In the genomic region with DNA sequence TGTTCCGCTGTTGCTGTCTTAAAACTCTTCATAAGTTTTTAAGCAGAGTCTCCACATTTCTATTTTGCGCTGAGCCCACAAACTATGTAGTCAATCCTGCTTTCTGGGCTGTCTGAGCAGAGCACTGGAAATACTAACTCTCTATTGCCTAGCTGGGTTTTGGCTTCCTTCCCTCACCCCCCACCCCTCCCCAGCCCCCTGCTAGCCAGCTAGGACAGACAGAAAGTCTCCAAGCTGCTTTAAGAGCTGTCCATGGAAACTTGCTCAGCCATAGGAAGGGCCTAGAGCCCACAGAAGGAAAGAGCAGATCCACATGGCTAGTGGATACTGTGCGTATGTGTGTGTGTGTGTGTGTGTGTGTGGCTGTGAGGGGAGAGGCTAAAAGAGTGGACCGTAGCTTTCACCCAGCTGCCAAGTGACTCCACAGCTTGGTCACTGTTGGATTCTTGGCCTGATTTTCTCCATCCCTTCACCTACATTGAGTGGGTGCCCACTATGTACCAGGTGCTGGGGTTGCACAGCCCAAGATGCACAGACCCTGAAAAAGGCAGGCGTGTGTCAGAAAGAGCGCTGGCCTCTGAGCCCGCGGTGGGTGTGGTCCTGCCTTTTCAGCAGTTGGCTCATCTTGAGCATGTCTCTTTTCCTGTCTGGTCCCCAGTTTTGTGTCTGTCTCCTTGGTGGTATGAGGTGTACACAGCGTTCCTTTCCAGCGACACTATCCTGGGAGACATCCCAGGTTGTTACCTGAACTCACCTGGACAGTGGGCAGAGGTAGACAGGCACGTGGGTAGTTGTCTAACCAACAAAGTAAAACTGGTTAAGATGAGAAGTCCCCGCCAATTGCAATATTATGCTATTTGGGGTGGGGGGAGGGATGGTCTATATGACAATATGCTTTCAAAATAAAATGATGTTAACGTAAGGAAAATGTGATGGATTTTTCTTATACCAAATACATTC, we compare ENCODE assay signal across 30 cellular contexts. TPM values are rescaled to one million over a fixed set of nuclear protein-coding genes. Genes with fewer than 3 reads are reported as not detected.
DNase-seq lines count a peak whose midpoint lies in the region; ATAC-seq and TF ChIP-seq lines count a peak whose summit lies in the region.
"Had no signal": no experiment of that assay in that cellular context is flagged by ENCODE, and none has a peak within 500 bp of the region (broad histone marks: within the 10 kb centered on the region; RNA-seq: fewer than 3 reads in every experiment).

No MANE protein-coding gene starts in this region.

- peak overlapping the region; percentile 63; the same call in 1 of the 2 replicates for H3K4me3 Mint-ChIP-seq in WTC11
- H3K4me3 Mint-ChIP-seq in stimulated activated naive B cell treated with anti-CD40 and anti-IgM and Interleukin-4, amounts not matched to agents 10 μg/mL and 1 μg/mL and 100 μg/mL, for 72 hours, result no peak overlapping the region
- H3K4me3 Mint-ChIP-seq: activated T-cell treated with anti-CD3 and anti-CD28 coated beads, Interleukin-2, amount 50 U/mL, for 4 hours; HFFc6 had no signal

- CTCF ChIA-PET in WTC11 (lab: Charles Lee), result interaction anchor here (0.6 to 0.8 kb wide), 3 partner anchors 72 to 92 kb away, joined by 3 to 5 read pairs (median 4); no protein-coding TSS in a partner anchor

- ATAC-seq in heart left ventricle (peak in 2 of 4 donors; percentile 21), Right ventricle myocardium superior (ENCODE audit: poor library complexity) (no peak), WTC11 (no peak)
- no peak for ATAC-seq in stimulated activated naive B cell treated with anti-CD40 and anti-IgM and Interleukin-4, amounts not matched to agents 10 μg/mL and 1 μg/mL and 100 μg/mL, for 72 hours (replicated peaks)
- ATAC-seq: activated T-cell treated with anti-CD3 and anti-CD28 coated beads, Interleukin-2, amount 50 U/mL, for 4 hours; GM12878; stimulated activated naive CD8-positive, alpha-beta T cell treated with anti-CD3 and anti-CD28 coated beads, Interleukin-15, Interleukin-2, amounts not matched to agents 100 U/mL and 50 U/mL, for 24 hours; T-cell had no signal

- H2BK15ac ChIP-seq in mesenchymal stem cell (ENCODE audit: low read depth, poor library complexity, severe bottlenecking), result no peak overlapping the region

- H3K79me1 ChIP-seq in mesenchymal stem cell (replicated peaks; ENCODE audit: low read length, poor library complexity, severe bottlenecking), result no peaks in the 10 kb centered on the region

- peak overlapping the region in 1 of 2 experiments; percentile 9 for H2BK12ac ChIP-seq in mesenchymal stem cell (ENCODE audit: low read length in 2 of 2)

- no peak overlapping the region for H3K9ac ChIP-seq in mesenchymal stem cell (ENCODE audit: low read length)
- H3K9ac ChIP-seq: BLaER1, KMS-11 had no signal

- peak overlapping the region; percentile 7 for H4K8ac ChIP-seq in mesenchymal stem cell (ENCODE audit: low read length)

- H3K9me3 ChIP-seq in heart left ventricle (no peaks in the 10 kb centered on the region), mesenchymal stem cell (ENCODE audit: control insufficient read depth, low read length) (no peaks in the 10 kb centered on the region)
- H3K9me3 ChIP-seq in effector memory CD4-positive, alpha-beta T cell (ENCODE audit: control insufficient read depth, low read length), result no peaks in the 10 kb centered on the region
- H3K9me3 ChIP-seq: colonic mucosa, Peyer's patch, thoracic aorta had no signal

- POLR2A ChIA-PET in WTC11 (lab: Charles Lee), result no interaction called here

- H4K91ac ChIP-seq in mesenchymal stem cell (ENCODE audit: low read length), result no peak overlapping the region

- H3K36me3 Mint-ChIP-seq in WTC11, result 0 out of 2 replicates have a peak, but pooled peaks cover 2% of the 10 kb centered on the region
- H3K36me3 Mint-ChIP-seq in stimulated activated naive B cell treated with anti-CD40 and anti-IgM and Interleukin-4, amounts not matched to agents 10 μg/mL and 1 μg/mL and 100 μg/mL, for 72 hours, result peaks cover 0 to 8% of the 10 kb centered on the region in 2 donors
- H3K36me3 Mint-ChIP-seq: T-cell had no signal

- no peak overlapping the region for H2BK5ac ChIP-seq in mesenchymal stem cell (ENCODE audit: low read depth, low read length, poor library complexity, severe bottlenecking)

- no peak overlapping the region for H3K18ac ChIP-seq in mesenchymal stem cell (ENCODE audit: low read depth in 1 of 2, low read length in 2 of 2)

- no peak overlapping the region for H3K4me2 ChIP-seq in mesenchymal stem cell (ENCODE audit: low read length, poor library complexity, severe bottlenecking)
- H3K4me2 ChIP-seq: BLaER1, KMS-11 had no signal

- H2AK5ac ChIP-seq in mesenchymal stem cell (ENCODE audit: low read length, severe bottlenecking), result no peak overlapping the region

- TF ChIP-seq POLR2A in heart left ventricle (IDR thresholded peaks at IDR 0.05), result no peak

- peak overlapping the region; percentile 31 to 95 (median 86) for H3K27ac ChIP-seq in heart left ventricle
- no peak overlapping the region for H3K27ac ChIP-seq in mesenchymal stem cell (ENCODE audit: low read length, poor library complexity, severe bottlenecking)
- no peak overlapping the region for H3K27ac ChIP-seq in effector memory CD4-positive, alpha-beta T cell (ENCODE audit: insufficient read depth, low read length, poor library complexity, severe bottlenecking)
- H3K27ac ChIP-seq: BLaER1, colonic mucosa, KMS-11, Peyer's patch, SJSA1, thoracic aorta had no signal

- peaks cover 0 to 48% (median 15%) of the 10 kb centered on the region in 12 donors for H3K4me1 ChIP-seq in heart left ventricle
- H3K4me1 ChIP-seq in mesenchymal stem cell (ENCODE audit: control insufficient read depth, insufficient read depth, low read depth, low read length), result peaks cover 16% of the 10 kb centered on the region
- peaks cover 14% of the 10 kb centered on the region for H3K4me1 ChIP-seq in effector memory CD4-positive, alpha-beta T cell (ENCODE audit: control insufficient read depth, insufficient read depth, low read length, poor library complexity, severe bottlenecking)
- H3K4me1 ChIP-seq: colonic mucosa, SJSA1 had no signal

- 23 to 38% (median 30%) methylated on average over 13 of the region's 13 CpGs for WGBS in heart left ventricle, 4 donors
- WGBS in mesenchymal stem cell, result 32% methylated on average over 12 of the region's 13 CpGs

- H3K36me3 ChIP-seq in heart left ventricle, result no peaks in the 10 kb centered on the region
- no peaks in the 10 kb centered on the region for H3K36me3 ChIP-seq in mesenchymal stem cell (ENCODE audit: control insufficient read depth in 1 of 2, insufficient read depth in 2 of 2, low read depth in 1 of 2, low read length in 2 of 2)
- no peaks in the 10 kb centered on the region for H3K36me3 ChIP-seq in effector memory CD4-positive, alpha-beta T cell (ENCODE audit: control insufficient read depth, insufficient read depth, low read length)
- H3K36me3 ChIP-seq: BLaER1, colonic mucosa, Peyer's patch, SJSA1, thoracic aorta had no signal

- H2AFZ ChIP-seq in mesenchymal stem cell (ENCODE audit: low read depth, low read length), result no peak overlapping the region

- H3K9me3 Mint-ChIP-seq in WTC11, result no peaks in the 10 kb centered on the region
- H3K9me3 Mint-ChIP-seq in stimulated activated naive B cell treated with anti-CD40 and anti-IgM and Interleukin-4, amounts not matched to agents 10 μg/mL and 1 μg/mL and 100 μg/mL, for 72 hours, result no peaks in the 10 kb centered on the region
- H3K9me3 Mint-ChIP-seq: activated T-cell treated with anti-CD3 and anti-CD28 coated beads, Interleukin-2, amount 50 U/mL, for 4 hours; HFFc6; T-cell had no signal

- DNase-seq in heart left ventricle, result peak in 3 of 5 donors; percentile 41 to 56 (median 51)
- DNase-seq in Right ventricle myocardium superior, result no peak
- no peak for DNase-seq in WTC11 (ENCODE audit: low spot score)
- DNase-seq in mesenchymal stem cell, result peak; percentile 89
- no peak for DNase-seq in stimulated activated naive B cell treated with anti-CD40 and anti-IgM and Interleukin-4, amounts not matched to agents 10 μg/mL and 1 μg/mL and 100 μg/mL, for 72 hours
- DNase-seq in effector memory CD4-positive, alpha-beta T cell, result no peak
- DNase-seq in GOT3 (lab: John Stamatoyannopoulos, UW), result no peak
- DNase-seq in NCI-H128 (lab: John Stamatoyannopoulos, UW; ENCODE audit: unreplicated experiment), result no peak
- DNase-seq: activated CD4-positive, alpha-beta T cell treated with anti-CD3 and anti-CD28 coated beads for 1 hour; activated naive CD4-positive, alpha-beta T cell; activated T-cell treated with anti-CD3 and anti-CD28 coated beads, Interleukin-2, amount 50 U/mL, for 4 hours; colonic mucosa; COR-L47; DMS79 treated with DMSO at 0.1 percent for 48 hours; HFFc6; NCI-H1694; NCI-H2171 treated with DMSO at 0.1 percent for 48 hours; NCI-H524; Peyer's patch; stimulated activated CD4-positive, alpha-beta T cell treated with anti-CD3 and anti-CD28 coated beads, Interleukin-12 subunit alpha, Interleukin-12 subunit beta, amount 100 ng/mL, for 4 hours; stimulated activated naive CD8-positive, alpha-beta T cell treated with anti-CD3 and anti-CD28 coated beads, Interleukin-15, Interleukin-2, amounts not matched to agents 100 U/mL and 50 U/mL, for 24 hours; T-cell had no signal

- peaks cover 72% of the 10 kb centered on the region for H3K4me1 Mint-ChIP-seq in WTC11
- peaks cover 27 to 43% of the 10 kb centered on the region in 2 donors for H3K4me1 Mint-ChIP-seq in stimulated activated naive B cell treated with anti-CD40 and anti-IgM and Interleukin-4, amounts not matched to agents 10 μg/mL and 1 μg/mL and 100 μg/mL, for 72 hours

- H3K4me3 ChIP-seq in heart left ventricle (peak overlapping the region in 2 of 12 donors; percentile 9 to 27), mesenchymal stem cell (ENCODE audit: insufficient read depth in 1 of 2, low read depth in 1 of 2, low read length in 2 of 2) (no peak overlapping the region)
- H3K4me3 ChIP-seq in effector memory CD4-positive, alpha-beta T cell (ENCODE audit: insufficient read depth, low read depth, low read length, poor library complexity, severe bottlenecking), result no peak overlapping the region
- H3K4me3 ChIP-seq: BLaER1, colonic mucosa, GM12878, lung, Peyer's patch, SJSA1, thoracic aorta had no signal

- H3K27ac Mint-ChIP-seq in WTC11, result no peak overlapping the region
- peak overlapping the region; percentile 20 for H3K27ac Mint-ChIP-seq in stimulated activated naive B cell treated with anti-CD40 and anti-IgM and Interleukin-4, amounts not matched to agents 10 μg/mL and 1 μg/mL and 100 μg/mL, for 72 hours
- H3K27ac Mint-ChIP-seq: HFFc6, T-cell had no signal

- TF ChIP-seq CTCF in heart left ventricle (IDR thresholded peaks at IDR 0.05), result no peak
- TF ChIP-seq CTCF in WTC11 (IDR thresholded peaks at IDR 0.05), result no peak

- H3K4ac ChIP-seq in mesenchymal stem cell (ENCODE audit: low read depth in 1 of 2, low read length in 2 of 2), result no peak overlapping the region

- H2BK120ac ChIP-seq in mesenchymal stem cell (ENCODE audit: low read depth, low read length), result no peak overlapping the region

- no peak overlapping the region for H3K23ac ChIP-seq in mesenchymal stem cell (ENCODE audit: low read length in 2 of 2)

- no peak overlapping the region for H3K14ac ChIP-seq in mesenchymal stem cell (ENCODE audit: low read length in 2 of 2)

- intact Hi-C loops in heart left ventricle (cut with DNase I) (loop anchor here in 2 of 10 donors (5.0 kb wide), 1 partner anchor 37 kb away; no protein-coding TSS in a partner anchor), Right ventricle myocardium superior (cut with DNase I) (no loop called here)

- H3K27me3 Mint-ChIP-seq in WTC11 (ENCODE audit: low read depth), result peaks cover 100% of the 10 kb centered on the region
- H3K27me3 Mint-ChIP-seq in stimulated activated naive B cell treated with anti-CD40 and anti-IgM and Interleukin-4, amounts not matched to agents 10 μg/mL and 1 μg/mL and 100 μg/mL, for 72 hours, result peaks cover 84 to 93% of the 10 kb centered on the region in 2 donors

- H3K27me3 ChIP-seq in heart left ventricle, result peaks cover 23 to 99% (median 73%) of the 10 kb centered on the region in 9 donors
- peaks cover 92 to 100% of the 10 kb centered on the region in 2 experiments for H3K27me3 ChIP-seq in mesenchymal stem cell (ENCODE audit: control insufficient read depth in 1 of 2, insufficient read depth in 1 of 2, low read length in 2 of 2)
- H3K27me3 ChIP-seq in effector memory CD4-positive, alpha-beta T cell (replicated peaks; ENCODE audit: control insufficient read depth, insufficient read depth, low read length, poor library complexity, severe bottlenecking), result peaks cover 62% of the 10 kb centered on the region

RNA-seq across cellular contexts. Expression of a gene that starts 5.4 kb away (rescaled TPM):
- total RNA-seq in heart left ventricle (100 to 1,000 TPM; 132 to 451 (median 247) TPM), Right ventricle myocardium superior (260 TPM), WTC11 (2021) (0.57 to 1.9 TPM (median 0.89 TPM) in 3 replicates)
- polyA plus RNA-seq in heart left ventricle, result 100 to 1,000 TPM; 153 to 356 TPM
- 46.8 TPM for polyA plus RNA-seq in mesenchymal stem cell (2013, experiment 1 of 2)
- polyA plus RNA-seq in mesenchymal stem cell (2013, experiment 2 of 2), result 45.4 TPM
- total RNA-seq: activated CD8-positive, alpha-beta memory T cell treated with anti-CD3 and anti-CD28 coated beads for 36 hours; activated T-cell treated with anti-CD3 and anti-CD28 coated beads, Interleukin-2, amount 50 U/mL, for 4 hours; colonic mucosa; GM12878; HFFc6; lung; Peyer's patch; SJSA1; T-cell; thoracic aorta had no signal
- polyA plus RNA-seq: keratinocyte, lung had no signal

Comparison
In these comparisons a context has a peak if more than half of its experiments do, and no peak if none do; other contexts are left out.
1. DNase-seq: peak in heart left ventricle (3 of 5) and mesenchymal stem cell (single experiment); none in Right ventricle myocardium superior (single experiment), WTC11 (single experiment), stimulated activated naive B cell treated with anti-CD40 and anti-IgM and Interleukin-4, amounts not matched to agents 10 μg/mL and 1 μg/mL and 100 μg/mL, for 72 hours (single experiment), effector memory CD4-positive, alpha-beta T cell (0 of 3), GOT3 (single experiment) and NCI-H128 (single experiment).
2. H3K27ac ChIP-seq: peak in heart left ventricle (12 of 12); none in mesenchymal stem cell (single experiment) and effector memory CD4-positive, alpha-beta T cell (single experiment).
3. RNA of a gene that starts 5.4 kb away (total RNA-seq): 260 TPM in Right ventricle myocardium superior (single experiment) and 132 to 451 TPM in heart left ventricle; 0.57 to 1.9 TPM in WTC11; every median in the first group is over 10 times any median in the second.